Comparison of ENCODE assay signal across 41 cellular contexts in genomic region chr20:963795-964194, GRCh38. TPM values are rescaled to one million over a fixed set of nuclear protein-coding genes. Genes with fewer than 3 reads are reported as not detected.
"Had no signal": no experiment of that assay in that cellular context is flagged by ENCODE, and none has a peak within 500 bp of the region (broad histone marks: within the 10 kb centered on the region; RNA-seq: fewer than 3 reads in every experiment).

No MANE protein-coding gene starts in this region.

- H3K4me1 ChIP-seq: adrenal gland, ascending aorta, body of pancreas, breast epithelium had no signal

- H3K36me3 Mint-ChIP-seq: activated naive CD4-positive, alpha-beta T cell treated with anti-CD3 and anti-CD28 coated beads, Interleukin-2, amount 10 ng/mL, durations not matched to agents 7 days and 5 days; activated naive CD4-positive, alpha-beta T cell treated with anti-CD3 and anti-CD28 coated beads, Interleukin-2, amount 50 U/mL, for 24 hours; activated naive CD4-positive, alpha-beta T cell treated with anti-CD3 and anti-CD28 coated beads, Interleukin-2, amount 50 U/mL, for 72 hours; activated naive CD8-positive, alpha-beta T cell; activated naive CD8-positive, alpha-beta T cell treated with anti-CD3 and anti-CD28 coated beads for 36 hours; activated naive CD8-positive, alpha-beta T cell treated with anti-CD3 and anti-CD28 coated beads, Interleukin-2, amount 10 ng/mL, durations not matched to agents 7 days and 5 days; brain had no signal

- H3K27ac Mint-ChIP-seq: activated naive CD4-positive, alpha-beta T cell treated with anti-CD3 and anti-CD28 coated beads for 36 hours; activated naive CD4-positive, alpha-beta T cell treated with anti-CD3 and anti-CD28 coated beads, Interleukin-2, amount 10 ng/mL, durations not matched to agents 7 days and 5 days; activated naive CD4-positive, alpha-beta T cell treated with anti-CD3 and anti-CD28 coated beads, Interleukin-2, amount 50 U/mL, for 24 hours; activated naive CD4-positive, alpha-beta T cell treated with anti-CD3 and anti-CD28 coated beads, Interleukin-2, amount 50 U/mL, for 72 hours; activated naive CD8-positive, alpha-beta T cell; activated naive CD8-positive, alpha-beta T cell treated with anti-CD3 and anti-CD28 coated beads for 36 hours; activated naive CD8-positive, alpha-beta T cell treated with anti-CD3 and anti-CD28 coated beads, Interleukin-2, amount 10 ng/mL, durations not matched to agents 7 days and 5 days; activated naive CD8-positive, alpha-beta T cell treated with anti-CD3 and anti-CD28 coated beads, Interleukin-2, amount 50 U/mL, for 24 hours; activated T-cell treated with anti-CD3 and anti-CD28 coated beads, Interleukin-2, amount 50 U/mL, for 24 hours; activated T-cell treated with anti-CD3 and anti-CD28 coated beads, Interleukin-2, amount 50 U/mL, for 72 hours; activated T-helper 1 cell treated with anti-CD3 and anti-CD28 coated beads, Interleukin-12 subunit alpha, Interleukin-12 subunit beta, Interleukin-2, Interleukin-4 antibody, amounts not matched to agents 30 ng/mL and 10 ng/mL and 1 ng/mL, durations not matched to agents 14 hours and 24 hours and 36 hours; activated T-helper 17 cell treated with anti-CD3 and anti-CD28 coated beads, Interleukin-2, amount 50 U/mL, for 72 hours; activated T-helper 2 cell treated with anti-CD3 and anti-CD28 coated beads, Interferon-gamma antibody, Interleukin-2, Interleukin-4, amounts not matched to agents 10 μg/mL and 5 μg/mL and 100 μg/mL, durations not matched to agents 14 hours and 24 hours and 36 hours; brain had no signal

- H3K27me3 Mint-ChIP-seq: activated naive CD8-positive, alpha-beta T cell treated with anti-CD3 and anti-CD28 coated beads, Interleukin-2, amount 10 ng/mL, durations not matched to agents 7 days and 5 days had no signal

- H3K4me1 Mint-ChIP-seq: activated naive CD4-positive, alpha-beta T cell treated with anti-CD3 and anti-CD28 coated beads, Interleukin-2, amount 10 ng/mL, durations not matched to agents 7 days and 5 days; activated naive CD4-positive, alpha-beta T cell treated with anti-CD3 and anti-CD28 coated beads, Interleukin-2, amount 50 U/mL, for 24 hours; activated naive CD8-positive, alpha-beta T cell treated with anti-CD3 and anti-CD28 coated beads for 36 hours; activated naive CD8-positive, alpha-beta T cell treated with anti-CD3 and anti-CD28 coated beads, Interleukin-2, amount 50 U/mL, for 24 hours; activated T-helper 17 cell treated with anti-CD3 and anti-CD28 coated beads, Interleukin-2, amount 50 U/mL, for 72 hours; brain; central memory CD8-positive, alpha-beta T cell had no signal

- H3K27ac ChIP-seq: adrenal gland, ascending aorta, body of pancreas, brain microvascular endothelial cell, breast epithelium, cardiac muscle cell had no signal

- H3K36me3 ChIP-seq: adrenal gland, ascending aorta, brain microvascular endothelial cell, breast epithelium, cardiac muscle cell had no signal

- H3K9me3 Mint-ChIP-seq: activated naive CD4-positive, alpha-beta T cell treated with anti-CD3 and anti-CD28 coated beads for 36 hours; activated naive CD4-positive, alpha-beta T cell treated with anti-CD3 and anti-CD28 coated beads, Interleukin-2, amount 10 ng/mL, durations not matched to agents 7 days and 5 days; activated naive CD4-positive, alpha-beta T cell treated with anti-CD3 and anti-CD28 coated beads, Interleukin-2, amount 50 U/mL, for 24 hours; activated naive CD4-positive, alpha-beta T cell treated with anti-CD3 and anti-CD28 coated beads, Interleukin-2, amount 50 U/mL, for 72 hours; activated naive CD8-positive, alpha-beta T cell treated with anti-CD3 and anti-CD28 coated beads for 36 hours; activated naive CD8-positive, alpha-beta T cell treated with anti-CD3 and anti-CD28 coated beads, Interleukin-2, amount 10 ng/mL, durations not matched to agents 7 days and 5 days; activated naive CD8-positive, alpha-beta T cell treated with anti-CD3 and anti-CD28 coated beads, Interleukin-2, amount 50 U/mL, for 24 hours; activated T-cell treated with anti-CD3 and anti-CD28 coated beads, Interleukin-2, amount 50 U/mL, for 24 hours; activated T-cell treated with anti-CD3 and anti-CD28 coated beads, Interleukin-2, amount 50 U/mL, for 4 hours; activated T-cell treated with anti-CD3 and anti-CD28 coated beads, Interleukin-2, amount 50 U/mL, for 72 hours; activated T-helper 1 cell treated with anti-CD3 and anti-CD28 coated beads, Interleukin-12 subunit alpha, Interleukin-12 subunit beta, Interleukin-2, Interleukin-4 antibody, amounts not matched to agents 30 ng/mL and 10 ng/mL and 1 ng/mL, durations not matched to agents 14 hours and 24 hours and 36 hours; activated T-helper 17 cell treated with anti-CD3 and anti-CD28 coated beads, Interleukin-2, amount 50 U/mL, for 72 hours; activated T-helper 2 cell treated with anti-CD3 and anti-CD28 coated beads, Interferon-gamma antibody, Interleukin-2, Interleukin-4, amounts not matched to agents 10 μg/mL and 5 μg/mL and 100 μg/mL, durations not matched to agents 14 hours and 24 hours and 36 hours; central memory CD8-positive, alpha-beta T cell had no signal

- DNase-seq: activated effector memory CD4-positive, alpha-beta T cell treated with anti-CD3 and anti-CD28 coated beads, Interleukin-2, amount 50 U/mL, for 16 hours; activated effector memory CD4-positive, alpha-beta T cell treated with Interleukin-2 at 50 U/mL for 16 hours; activated gamma-delta T cell; activated gamma-delta T cell treated with Interleukin-2 at 50 U/mL for 16 hours; activated naive CD4-positive, alpha-beta T cell; activated naive CD4-positive, alpha-beta T cell treated with anti-CD3 and anti-CD28 coated beads for 36 hours; activated naive CD4-positive, alpha-beta T cell treated with anti-CD3 and anti-CD28 coated beads, Interleukin-2, amount 10 ng/mL, durations not matched to agents 7 days and 5 days; activated naive CD4-positive, alpha-beta T cell treated with anti-CD3 and anti-CD28 coated beads, Interleukin-2, amount 50 U/mL, for 16 hours; activated naive CD4-positive, alpha-beta T cell treated with Interleukin-2 at 50 U/mL for 16 hours; activated naive CD8-positive, alpha-beta T cell treated with anti-CD3 and anti-CD28 coated beads for 36 hours; activated naive CD8-positive, alpha-beta T cell treated with anti-CD3 and anti-CD28 coated beads, Interleukin-2, amount 10 ng/mL, durations not matched to agents 7 days and 5 days; activated naive CD8-positive, alpha-beta T cell treated with anti-CD3 and anti-CD28 coated beads, Interleukin-2, amount 50 U/mL, for 24 hours; activated T-cell treated with anti-CD3 and anti-CD28 coated beads, Interleukin-2, amount 50 U/mL, for 1 hour; activated T-cell treated with anti-CD3 and anti-CD28 coated beads, Interleukin-2, amount 50 U/mL, for 24 hours; activated T-cell treated with anti-CD3 and anti-CD28 coated beads, Interleukin-2, amount 50 U/mL, for 4 hours; activated T-cell treated with anti-CD3 and anti-CD28 coated beads, Interleukin-2, amount 50 U/mL, for 48 hours; activated T-cell treated with anti-CD3 and anti-CD28 coated beads, Interleukin-2, amount 50 U/mL, for 72 hours; adrenal gland; amniotic stem cell; amygdala; anterior cingulate cortex; aorta; body of pancreas; brain microvascular endothelial cell; caudate nucleus; central memory CD4-positive, alpha-beta T cell; cerebellar nuclear complex had no signal

- ATAC-seq: activated naive CD4-positive, alpha-beta T cell treated with anti-CD3 and anti-CD28 coated beads, Interleukin-2, amount 50 U/mL, for 72 hours; activated naive CD8-positive, alpha-beta T cell treated with anti-CD3 and anti-CD28 coated beads, Interleukin-2, amount 50 U/mL, for 24 hours; activated T-cell treated with anti-CD3 and anti-CD28 coated beads, Interleukin-2, amount 50 U/mL, for 4 hours; activated T-cell treated with anti-CD3 and anti-CD28 coated beads, Interleukin-2, amount 50 U/mL, for 72 hours; activated T-helper 17 cell treated with anti-CD3 and anti-CD28 coated beads, Interleukin-2, amount 50 U/mL, for 72 hours; body of pancreas had no signal

- H3K9me3 ChIP-seq: adrenal gland, ascending aorta, body of pancreas, breast epithelium had no signal

- H3K4me3 ChIP-seq: adrenal gland, ascending aorta, body of pancreas, breast epithelium, cardiac muscle cell had no signal

- H3K27me3 ChIP-seq: adrenal gland, ascending aorta, body of pancreas, brain microvascular endothelial cell, cardiac muscle cell had no signal

- H3K4me3 Mint-ChIP-seq: activated naive CD4-positive, alpha-beta T cell treated with anti-CD3 and anti-CD28 coated beads for 36 hours; activated naive CD4-positive, alpha-beta T cell treated with anti-CD3 and anti-CD28 coated beads, Interleukin-2, amount 10 ng/mL, durations not matched to agents 7 days and 5 days; activated naive CD4-positive, alpha-beta T cell treated with anti-CD3 and anti-CD28 coated beads, Interleukin-2, amount 50 U/mL, for 24 hours; activated naive CD8-positive, alpha-beta T cell; activated naive CD8-positive, alpha-beta T cell treated with anti-CD3 and anti-CD28 coated beads for 36 hours; activated naive CD8-positive, alpha-beta T cell treated with anti-CD3 and anti-CD28 coated beads, Interleukin-2, amount 10 ng/mL, durations not matched to agents 7 days and 5 days; activated naive CD8-positive, alpha-beta T cell treated with anti-CD3 and anti-CD28 coated beads, Interleukin-2, amount 50 U/mL, for 24 hours; activated T-cell treated with anti-CD3 and anti-CD28 coated beads, Interleukin-2, amount 50 U/mL, for 24 hours; activated T-cell treated with anti-CD3 and anti-CD28 coated beads, Interleukin-2, amount 50 U/mL, for 4 hours; activated T-cell treated with anti-CD3 and anti-CD28 coated beads, Interleukin-2, amount 50 U/mL, for 72 hours; activated T-helper 1 cell treated with anti-CD3 and anti-CD28 coated beads, Interleukin-12 subunit alpha, Interleukin-12 subunit beta, Interleukin-2, Interleukin-4 antibody, amounts not matched to agents 30 ng/mL and 10 ng/mL and 1 ng/mL, durations not matched to agents 14 hours and 24 hours and 36 hours; activated T-helper 17 cell treated with anti-CD3 and anti-CD28 coated beads, Interleukin-2, amount 50 U/mL, for 72 hours; brain; central memory CD8-positive, alpha-beta T cell had no signal

RNA-seq across cellular contexts. Expression of gene RSPO4, which starts 38.3 kb away (rescaled TPM):
- total RNA-seq: activated naive CD4-positive, alpha-beta T cell treated with anti-CD3 and anti-CD28 coated beads for 36 hours; activated naive CD4-positive, alpha-beta T cell treated with anti-CD3 and anti-CD28 coated beads, Interleukin-2, amount 50 U/mL, for 72 hours; activated naive CD8-positive, alpha-beta T cell treated with anti-CD3 and anti-CD28 coated beads for 36 hours; activated T-cell treated with anti-CD3 and anti-CD28 coated beads, Interleukin-2, amount 50 U/mL, for 4 hours; activated T-helper 1 cell treated with anti-CD3 and anti-CD28 coated beads, Interleukin-12 subunit alpha, Interleukin-12 subunit beta, Interleukin-2, Interleukin-4 antibody, amounts not matched to agents 30 ng/mL and 10 ng/mL and 1 ng/mL, durations not matched to agents 14 hours and 24 hours and 36 hours; activated T-helper 17 cell treated with anti-CD3 and anti-CD28 coated beads, Interleukin-2, amount 50 U/mL, for 72 hours; activated T-helper 2 cell treated with anti-CD3 and anti-CD28 coated beads, Interferon-gamma antibody, Interleukin-2, Interleukin-4, amounts not matched to agents 10 μg/mL and 5 μg/mL and 100 μg/mL, durations not matched to agents 14 hours and 24 hours and 36 hours; body of pancreas; breast epithelium; bronchial epithelial cell; cardiac septum; chondrocyte had no signal
- polyA plus RNA-seq: aorta had no signal

RNA-seq across cellular contexts. Expression of gene ANGPT4, which starts 47.7 kb away (rescaled TPM):
- total RNA-seq: activated naive CD4-positive, alpha-beta T cell treated with anti-CD3 and anti-CD28 coated beads for 36 hours; activated naive CD8-positive, alpha-beta T cell treated with anti-CD3 and anti-CD28 coated beads for 36 hours; activated naive CD8-positive, alpha-beta T cell treated with anti-CD3 and anti-CD28 coated beads, Interleukin-2, amount 10 ng/mL, durations not matched to agents 7 days and 5 days; activated T-cell treated with anti-CD3 and anti-CD28 coated beads, Interleukin-2, amount 50 U/mL, for 4 hours; activated T-cell treated with anti-CD3 and anti-CD28 coated beads, Interleukin-2, amount 50 U/mL, for 72 hours; activated T-helper 1 cell treated with anti-CD3 and anti-CD28 coated beads, Interleukin-12 subunit alpha, Interleukin-12 subunit beta, Interleukin-2, Interleukin-4 antibody, amounts not matched to agents 30 ng/mL and 10 ng/mL and 1 ng/mL, durations not matched to agents 14 hours and 24 hours and 36 hours; activated T-helper 2 cell treated with anti-CD3 and anti-CD28 coated beads, Interferon-gamma antibody, Interleukin-2, Interleukin-4, amounts not matched to agents 10 μg/mL and 5 μg/mL and 100 μg/mL, durations not matched to agents 14 hours and 24 hours and 36 hours; bronchial epithelial cell; cardiac septum had no signal
